12 cellular contexts compared by ENCODE assay signal in genomic region chr18:36662000-36662399, GRCh38.
DNase-seq lines count a peak whose midpoint lies in the region; TF ChIP-seq lines count a peak whose summit lies in the region.
"Had no signal": no experiment of that assay in that cellular context is flagged by ENCODE, and none has a peak within 500 bp of the region (broad histone marks: within the 10 kb centered on the region; RNA-seq: fewer than 3 reads in every experiment).

No MANE protein-coding gene starts in this region.

- H3K4me3 ChIP-seq in parathyroid adenoma (ENCODE audit: low read depth, low read length) (no peak overlapping the region), OCI-LY7 (ENCODE audit: low read depth, low read length, poor library complexity, severe bottlenecking) (no peak overlapping the region)

- H3K27ac ChIP-seq in parathyroid adenoma (no peak overlapping the region), OCI-LY7 (ENCODE audit: low read depth, low read length, poor library complexity, severe bottlenecking) (no peak overlapping the region)
- H3K27ac ChIP-seq: epithelial cell of prostate had no signal

- no peaks in the 10 kb centered on the region for H3K79me2 ChIP-seq in parathyroid adenoma
- H3K79me2 ChIP-seq in OCI-LY7 (ENCODE audit: insufficient read depth, low read depth, low read length) = no peaks in the 10 kb centered on the region

- no peaks in the 10 kb centered on the region for H3K27me3 Mint-ChIP-seq in chondrocyte (ENCODE audit: low read depth)
- H3K27me3 Mint-ChIP-seq in activated CD4-positive, alpha-beta T cell treated with anti-CD3 and anti-CD28 coated beads, Interleukin-2, amount 10 ng/mL, durations not matched to agents 24 days and 14 days = no peaks in the 10 kb centered on the region

- no peaks in the 10 kb centered on the region for H3K9me3 ChIP-seq in parathyroid adenoma (ENCODE audit: control insufficient read depth, low read length)
- no peaks in the 10 kb centered on the region for H3K9me3 ChIP-seq in OCI-LY7 (ENCODE audit: low read length)

- no peaks in the 10 kb centered on the region for H3K9me3 Mint-ChIP-seq in chondrocyte (ENCODE audit: low read depth)
- H3K9me3 Mint-ChIP-seq in activated CD4-positive, alpha-beta T cell treated with anti-CD3 and anti-CD28 coated beads, Interleukin-2, amount 10 ng/mL, durations not matched to agents 24 days and 14 days = no peaks in the 10 kb centered on the region
- H3K9me3 Mint-ChIP-seq: activated T-helper 2 cell treated with anti-CD3 and anti-CD28 coated beads, Interferon-gamma antibody, Interleukin-2, Interleukin-4, amounts not matched to agents 10 μg/mL and 5 μg/mL and 100 μg/mL, durations not matched to agents 14 hours and 24 hours and 36 hours; T-cell had no signal

- no peaks in the 10 kb centered on the region for H3K4me1 Mint-ChIP-seq in chondrocyte (ENCODE audit: low read depth)
- no peaks in the 10 kb centered on the region for H3K4me1 Mint-ChIP-seq in activated CD4-positive, alpha-beta T cell treated with anti-CD3 and anti-CD28 coated beads, Interleukin-2, amount 10 ng/mL, durations not matched to agents 24 days and 14 days
- H3K4me1 Mint-ChIP-seq: T-cell had no signal

- no peak overlapping the region for H3K27ac Mint-ChIP-seq in chondrocyte (ENCODE audit: unreplicated experiment)
- no peak overlapping the region for H3K27ac Mint-ChIP-seq in activated CD4-positive, alpha-beta T cell treated with anti-CD3 and anti-CD28 coated beads, Interleukin-2, amount 10 ng/mL, durations not matched to agents 24 days and 14 days
- H3K27ac Mint-ChIP-seq: activated T-helper 2 cell treated with anti-CD3 and anti-CD28 coated beads, Interferon-gamma antibody, Interleukin-2, Interleukin-4, amounts not matched to agents 10 μg/mL and 5 μg/mL and 100 μg/mL, durations not matched to agents 14 hours and 24 hours and 36 hours; T-cell had no signal

- H3K27me3 ChIP-seq in parathyroid adenoma (ENCODE audit: control insufficient read depth, insufficient read depth, low read length) = no peaks in the 10 kb centered on the region

- POLR2A ChIA-PET in OCI-LY7 (lab: Charles Lee) = no interaction called here

- BruUV-seq in OCI-LY7 (replicated peaks; lab: Mats Ljungman, UMichigan) = no TSS peak

- intact Hi-C loops in activated CD4-positive, alpha-beta T cell treated with anti-CD3 and anti-CD28 coated beads, Interleukin-2, amount 10 ng/mL, durations not matched to agents 24 days and 14 days (cut with micrococcal nuclease) = no loop called here
- intact Hi-C loops in OCI-LY7 (cut with micrococcal nuclease; ENCODE audit: unreplicated experiment) = no loop called here

- H3K4me3 Mint-ChIP-seq in chondrocyte (ENCODE audit: unreplicated experiment) = no peak overlapping the region
- H3K4me3 Mint-ChIP-seq in activated CD4-positive, alpha-beta T cell treated with anti-CD3 and anti-CD28 coated beads, Interleukin-2, amount 10 ng/mL, durations not matched to agents 24 days and 14 days = no peak overlapping the region
- H3K4me3 Mint-ChIP-seq: T-cell had no signal

- no peaks in the 10 kb centered on the region for H3K36me3 ChIP-seq in parathyroid adenoma (ENCODE audit: control insufficient read depth, insufficient read depth, low read length)
- no peaks in the 10 kb centered on the region for H3K36me3 ChIP-seq in OCI-LY7 (ENCODE audit: insufficient read depth, low read length)

- no peaks in the 10 kb centered on the region for H3K4me1 ChIP-seq in parathyroid adenoma
- no peaks in the 10 kb centered on the region for H3K4me1 ChIP-seq in OCI-LY7 (ENCODE audit: insufficient read depth, low read length, poor library complexity, severe bottlenecking)

- H3K9me2 ChIP-seq in OCI-LY7 (ENCODE audit: insufficient read depth, low read length) = no peaks in the 10 kb centered on the region

- DNase-seq in NCI-H1417 (lab: John Stamatoyannopoulos, UW) (peak in 2 of 3 experiments; percentile 25 to 65), NCI-H1417 treated with DMSO at 0.1 percent for 48 hours (lab: John Stamatoyannopoulos, UW) (no peak), LHCN-M2 (ENCODE audit: low read depth) (peak; percentile 28), chondrocyte (ENCODE audit: low spot score) (no peak), OCI-LY7 (ENCODE audit: low spot score) (no peak)
- DNase-seq in activated CD8-positive, alpha-beta memory T cell treated with anti-CD3 and anti-CD28 coated beads for 24 hours = no peak
- no peak for DNase-seq in activated CD4-positive, alpha-beta T cell treated with anti-CD3 and anti-CD28 coated beads, Interleukin-2, amount 10 ng/mL, durations not matched to agents 24 days and 14 days
- DNase-seq: NCI-H1048, T-cell had no signal

- H3K9ac ChIP-seq in parathyroid adenoma = no peak overlapping the region

- H3K4me2 ChIP-seq in parathyroid adenoma (ENCODE audit: low read length) (no peak overlapping the region), OCI-LY7 (ENCODE audit: low read length) (no peak overlapping the region)

- no peaks in the 10 kb centered on the region for H3K36me3 Mint-ChIP-seq in chondrocyte (ENCODE audit: low read depth)
- H3K36me3 Mint-ChIP-seq in activated CD4-positive, alpha-beta T cell treated with anti-CD3 and anti-CD28 coated beads, Interleukin-2, amount 10 ng/mL, durations not matched to agents 24 days and 14 days (ENCODE audit: low read depth) = no peaks in the 10 kb centered on the region
- H3K36me3 Mint-ChIP-seq: T-cell had no signal

- H2AFZ ChIP-seq in parathyroid adenoma (no peak overlapping the region), OCI-LY7 (ENCODE audit: low read length) (no peak overlapping the region)

- no peaks in the 10 kb centered on the region for H4K20me1 ChIP-seq in OCI-LY7 (ENCODE audit: insufficient read depth, low read length)

- TF ChIP-seq CTCF in chondrocyte (IDR thresholded peaks at IDR 0.05) = peak; percentile 44
- peak; percentile 35 for TF ChIP-seq CTCF in parathyroid adenoma (IDR thresholded peaks at IDR 0.05)
- no peak for TF ChIP-seq CTCF in OCI-LY7 (conservative IDR thresholded peaks at IDR 0.05; ENCODE audit: low read length)

- CTCF ChIA-PET in OCI-LY7 (lab: Charles Lee; ENCODE audit: unreplicated experiment) = no interaction called here

Comparison
In these comparisons a context has a peak if more than half of its experiments do, and no peak if none do; other contexts are left out.
1. DNase-seq: peak in NCI-H1417 (2 of 3) and LHCN-M2 (single experiment); none in NCI-H1417 treated with DMSO at 0.1 percent for 48 hours (single experiment), chondrocyte (single experiment), activated CD8-positive, alpha-beta memory T cell treated with anti-CD3 and anti-CD28 coated beads for 24 hours (single experiment), activated CD4-positive, alpha-beta T cell treated with anti-CD3 and anti-CD28 coated beads, Interleukin-2, amount 10 ng/mL, durations not matched to agents 24 days and 14 days (single experiment) and OCI-LY7 (single experiment).